ENCODE assay signal across 6 cellular contexts in genomic region chr2:96059443-96059842, GRCh38. TPM values are rescaled to one million over a fixed set of nuclear protein-coding genes. Genes with fewer than 3 reads are reported as not detected.
"Had no signal": no experiment of that assay in that cellular context is flagged by ENCODE, and none has a peak within 500 bp of the region (broad histone marks: within the 10 kb centered on the region; RNA-seq: fewer than 3 reads in every experiment).

No MANE protein-coding gene starts in this region.

RNA-seq across cellular contexts. Expression of gene GPAT2, which starts 24.7 kb away (rescaled TPM):
- total RNA-seq: hepatocyte, mesothelial cell of epicardium, myocyte had no signal
- polyA plus RNA-seq: mammary epithelial cell had no signal

RNA-seq across cellular contexts. Expression of gene ADRA2B, which starts 56.9 kb away (rescaled TPM):
- total RNA-seq: lung microvascular endothelial cell, myocyte had no signal
- polyA plus RNA-seq: keratinocyte had no signal
